Comparison of ENCODE assay signal across 16 cellular contexts in genomic region chr1:87969040-87969439, GRCh38.
"Had no signal": no experiment of that assay in that cellular context is flagged by ENCODE, and none has a peak within 500 bp of the region (broad histone marks: within the 10 kb centered on the region; RNA-seq: fewer than 3 reads in every experiment).

No MANE protein-coding gene starts in this region.

- H3K27ac ChIP-seq: lower lobe of right lung, neural progenitor cell, ovary had no signal

- H3K36me3 Mint-ChIP-seq: activated naive CD4-positive, alpha-beta T cell treated with anti-CD3 and anti-CD28 coated beads, Interleukin-2, amount 50 U/mL, for 24 hours; immature natural killer cell; neural progenitor cell; stimulated activated memory B cell treated with anti-CD40 and anti-IgM and Interleukin-4, amounts not matched to agents 10 μg/mL and 1 μg/mL and 100 μg/mL, for 72 hours had no signal

- H3K4me2 ChIP-seq: neural progenitor cell had no signal

- H3K27ac Mint-ChIP-seq: activated B cell treated with CpG ODN at 0.5 μM for 24 hours; activated CD4-positive, alpha-beta T cell treated with anti-CD3 and anti-CD28 coated beads, Interleukin-2, amount 10 ng/mL, durations not matched to agents 24 days and 14 days; activated CD8-positive, alpha-beta T cell treated with anti-CD3 and anti-CD28 coated beads, Interleukin-2, amount 10 ng/mL, durations not matched to agents 7 days and 5 days; activated naive CD4-positive, alpha-beta T cell treated with anti-CD3 and anti-CD28 coated beads, Interleukin-2, amount 50 U/mL, for 24 hours; immature natural killer cell; stimulated activated memory B cell treated with anti-CD40 and anti-IgM and Interleukin-4, amounts not matched to agents 10 μg/mL and 1 μg/mL and 100 μg/mL, for 72 hours had no signal

- H3K9me3 Mint-ChIP-seq: activated B cell treated with CpG ODN at 0.5 μM for 24 hours; activated CD4-positive, alpha-beta T cell treated with anti-CD3 and anti-CD28 coated beads, Interleukin-2, amount 10 ng/mL, durations not matched to agents 24 days and 14 days; activated naive CD4-positive, alpha-beta T cell treated with anti-CD3 and anti-CD28 coated beads, Interleukin-2, amount 50 U/mL, for 24 hours; immature natural killer cell; neural progenitor cell; stimulated activated memory B cell treated with anti-CD40 and anti-IgM and Interleukin-4, amounts not matched to agents 10 μg/mL and 1 μg/mL and 100 μg/mL, for 72 hours had no signal

- H3K36me3 ChIP-seq: lower lobe of right lung, neural progenitor cell, ovary, transverse colon had no signal

- DNase-seq: activated B cell treated with CpG ODN at 0.5 μM for 24 hours; activated CD4-positive, alpha-beta T cell treated with anti-CD3 and anti-CD28 coated beads, Interleukin-2, amount 10 ng/mL, durations not matched to agents 24 days and 14 days; activated CD8-positive, alpha-beta memory T cell treated with anti-CD3 and anti-CD28 coated beads, Interleukin-2, amount 50 U/mL, for 4 hours; activated CD8-positive, alpha-beta T cell treated with anti-CD3 and anti-CD28 coated beads, Interleukin-2, amount 10 ng/mL, durations not matched to agents 7 days and 5 days; activated effector memory CD4-positive, alpha-beta T cell treated with anti-CD3 and anti-CD28 coated beads, Interleukin-2, amount 50 U/mL, for 16 hours; activated T-cell treated with anti-CD3 and anti-CD28 coated beads, Interleukin-2, amount 50 U/mL, for 48 hours; effector CD8-positive, alpha-beta T cell; foreskin melanocyte; immature natural killer cell; lower lobe of right lung; stimulated activated CD4-positive, alpha-beta T cell treated with anti-CD3 and anti-CD28 coated beads, Interleukin-2, amount 100 ng/mL, for 48 hours had no signal

- H2AFZ ChIP-seq: neural progenitor cell had no signal

- H3K27me3 ChIP-seq: neural progenitor cell, ovary, transverse colon had no signal

- H3K4me1 Mint-ChIP-seq: activated B cell treated with CpG ODN at 0.5 μM for 24 hours; activated CD4-positive, alpha-beta T cell treated with anti-CD3 and anti-CD28 coated beads, Interleukin-2, amount 10 ng/mL, durations not matched to agents 24 days and 14 days; activated naive CD4-positive, alpha-beta T cell treated with anti-CD3 and anti-CD28 coated beads, Interleukin-2, amount 50 U/mL, for 24 hours; immature natural killer cell; stimulated activated memory B cell treated with anti-CD40 and anti-IgM and Interleukin-4, amounts not matched to agents 10 μg/mL and 1 μg/mL and 100 μg/mL, for 72 hours had no signal

- H3K9me3 ChIP-seq: lower lobe of right lung, ovary, transverse colon had no signal

- H3K9ac ChIP-seq: neural progenitor cell had no signal

- H3K27me3 Mint-ChIP-seq: activated B cell treated with CpG ODN at 0.5 μM for 24 hours; stimulated activated memory B cell treated with anti-CD40 and anti-IgM and Interleukin-4, amounts not matched to agents 10 μg/mL and 1 μg/mL and 100 μg/mL, for 72 hours had no signal

- ATAC-seq: activated CD8-positive, alpha-beta T cell treated with anti-CD3 and anti-CD28 coated beads, Interleukin-2, amount 10 ng/mL, durations not matched to agents 7 days and 5 days; stimulated activated memory B cell treated with anti-CD40 and anti-IgM and Interleukin-4, amounts not matched to agents 10 μg/mL and 1 μg/mL and 100 μg/mL, for 72 hours had no signal

- H3K4me1 ChIP-seq: lower lobe of right lung had no signal

- H3K4me3 Mint-ChIP-seq: activated B cell treated with CpG ODN at 0.5 μM for 24 hours; activated CD4-positive, alpha-beta T cell treated with anti-CD3 and anti-CD28 coated beads, Interleukin-2, amount 10 ng/mL, durations not matched to agents 24 days and 14 days; activated CD8-positive, alpha-beta T cell treated with anti-CD3 and anti-CD28 coated beads, Interleukin-2, amount 10 ng/mL, durations not matched to agents 7 days and 5 days; activated naive CD4-positive, alpha-beta T cell treated with anti-CD3 and anti-CD28 coated beads, Interleukin-2, amount 50 U/mL, for 24 hours; immature natural killer cell; neural progenitor cell; stimulated activated memory B cell treated with anti-CD40 and anti-IgM and Interleukin-4, amounts not matched to agents 10 μg/mL and 1 μg/mL and 100 μg/mL, for 72 hours had no signal

- H3K4me3 ChIP-seq: lower lobe of right lung, neural progenitor cell, ovary, transverse colon had no signal
